In genomic region chr7:34158754-34159153, GRCh38 we compare ENCODE assay signal across 13 cellular contexts.
A peak's percentile ranks its signal among the peaks of the same experiment; 100 is the strongest.
DNase-seq lines count a peak whose midpoint lies in the region; ATAC-seq and TF ChIP-seq lines count a peak whose summit lies in the region.
"Had no signal": no experiment of that assay in that cellular context is flagged by ENCODE, and none has a peak within 500 bp of the region (broad histone marks: within the 10 kb centered on the region; RNA-seq: fewer than 3 reads in every experiment).

No MANE protein-coding gene starts in this region.

- H3F3A ChIP-seq in OCI-LY1 (ENCODE audit: insufficient read depth, low read length), result no peaks in the 10 kb centered on the region

- no peak for TF ChIP-seq POLR2A in esophagus muscularis mucosa (IDR thresholded peaks at IDR 0.05; ENCODE audit: low read depth)

- H3K4me3 ChIP-seq in OCI-LY1 (ENCODE audit: low read depth, low read length, poor library complexity, severe bottlenecking) (no peak overlapping the region), esophagus muscularis mucosa (no peak overlapping the region)

- H3K27ac ChIP-seq in OCI-LY1 (ENCODE audit: low read depth, low read length, poor library complexity, severe bottlenecking) (no peak overlapping the region), esophagus muscularis mucosa (replicated peaks in 1 of 4) (peak overlapping the region; percentile 41 to 65 (median 62))

- H3K9me3 ChIP-seq in OCI-LY1 (ENCODE audit: low read length), result no peaks in the 10 kb centered on the region
- no peaks in the 10 kb centered on the region for H3K9me3 ChIP-seq in esophagus muscularis mucosa

- no peak overlapping the region for H2AFZ ChIP-seq in OCI-LY1 (ENCODE audit: low read length)

- H3K27me3 ChIP-seq in OCI-LY1 (ENCODE audit: insufficient read depth, low read length) (no peaks in the 10 kb centered on the region), esophagus muscularis mucosa (no peaks in the 10 kb centered on the region)

- no peak for TF ChIP-seq EP300 in esophagus muscularis mucosa (IDR thresholded peaks at IDR 0.05)

- WGBS in esophagus muscularis mucosa, result 36% methylated on average over 7 of the region's 7 CpGs

- H3K4me1 ChIP-seq in OCI-LY1 (ENCODE audit: insufficient read depth, low read length, severe bottlenecking) (no peaks in the 10 kb centered on the region), esophagus muscularis mucosa (peaks cover 0 to 48% (median 36%) of the 10 kb centered on the region in 4 donors)

- ATAC-seq in sciatic nerve (peak; percentile 41), HG03457 (IDR thresholded peaks at IDR 0.05; ENCODE audit: unreplicated experiment) (no peak)
- ATAC-seq: stimulated activated naive B cell treated with anti-CD40 and anti-IgM and Interleukin-4, amounts not matched to agents 10 μg/mL and 1 μg/mL and 100 μg/mL, for 72 hours had no signal

- H4K20me1 ChIP-seq in OCI-LY1 (ENCODE audit: insufficient read depth, low read length), result no peaks in the 10 kb centered on the region

- no peaks in the 10 kb centered on the region for H3K79me2 ChIP-seq in OCI-LY1 (ENCODE audit: insufficient read depth, low read length)

- H3K4me2 ChIP-seq in OCI-LY1 (ENCODE audit: low read length), result no peak overlapping the region

- DNase-seq in DMS 273 (lab: John Stamatoyannopoulos, UW; ENCODE audit: unreplicated experiment) (peak; percentile 59), DMS 273 treated with DMSO at 0.1 percent for 48 hours (lab: John Stamatoyannopoulos, UW) (no peak), esophagus muscularis mucosa (ENCODE audit: extremely low spot score) (no peak), sciatic nerve (ENCODE audit: low spot score) (no peak), DMS79 (lab: John Stamatoyannopoulos, UW) (no peak), occipital lobe (lab: John Stamatoyannopoulos, UW) (no peak)
- DNase-seq: activated CD4-positive, alpha-beta T cell treated with anti-CD3 and anti-CD28 coated beads for 48 hours; activated naive CD4-positive, alpha-beta T cell treated with anti-CD3 and anti-CD28 coated beads for 36 hours; effector CD8-positive, alpha-beta T cell; NCI-H1105; stimulated activated naive B cell treated with anti-CD40 and anti-IgM and Interleukin-4, amounts not matched to agents 10 μg/mL and 1 μg/mL and 100 μg/mL, for 72 hours had no signal

- no peaks in the 10 kb centered on the region for H3K36me3 ChIP-seq in OCI-LY1 (ENCODE audit: insufficient read depth, low read length)
- H3K36me3 ChIP-seq in esophagus muscularis mucosa, result no peaks in the 10 kb centered on the region

- H3K9ac ChIP-seq in OCI-LY1 (ENCODE audit: low read length), result no peak overlapping the region

- H3K9me2 ChIP-seq in OCI-LY1 (ENCODE audit: low read depth, low read length), result no peaks in the 10 kb centered on the region

- TF ChIP-seq CTCF in OCI-LY1 (IDR thresholded peaks at IDR 0.05; ENCODE audit: low read length) (peak; percentile 16; the same call in 1 of the 2 replicates), esophagus muscularis mucosa (IDR thresholded peaks at IDR 0.05) (peak in 1 of 3 experiments; percentile 30)

- intact Hi-C loops in esophagus muscularis mucosa (cut with DNase I), result no loop called here
- intact Hi-C loops in sciatic nerve (cut with DNase I), result no loop called here
